ENCODE assay signal across 8 cellular contexts in genomic region chr5:119452060-119452372, GRCh38. TPM values are rescaled to one million over a fixed set of nuclear protein-coding genes. Genes with fewer than 3 reads are reported as not detected.
DNase-seq lines count a peak whose midpoint lies in the region; ATAC-seq and TF ChIP-seq lines count a peak whose summit lies in the region.

No MANE protein-coding gene starts in this region.

- no peak for ATAC-seq in GM18873 (IDR thresholded peaks at IDR 0.05; ENCODE audit: low FRiP score, unreplicated experiment)

- in situ Hi-C loops in mammary epithelial cell (cut with MboI; ENCODE audit: low sequenced_read_pairs in 2 of 2) = loop anchor here in 1 of 2 donors (25.0 kb wide), 1 partner anchor 285 kb away; no protein-coding TSS in a partner anchor

- WGBS in mammary epithelial cell (ENCODE audit: low coverage, missing lambda C conversion rate) = 33% methylated on average over 4 of the region's 6 CpGs

- dilution Hi-C loops in mammary epithelial cell (cut with HindIII; ENCODE audit: low sequenced_read_pairs) = no loop called here

- H3K4me3 ChIP-seq in ACC112 (ENCODE audit: low read depth, low read length) (peak overlapping the region; percentile 90), HL-60 (replicated peaks; ENCODE audit: insufficient read depth, low read length) (no peak overlapping the region; the same call in 1 of the 2 replicates), mammary epithelial cell (replicated peaks in 1 of 3; ENCODE audit: insufficient read depth in 1 of 3, low read depth in 2 of 3, low read length in 3 of 3) (peak overlapping the region; percentile 74 to 88 (median 76)), muscle layer of colon (ENCODE audit: low read depth in 1 of 2, low read length in 2 of 2) (peak overlapping the region; percentile 76 to 87)

- H3K36me3 ChIP-seq in ACC112 (ENCODE audit: insufficient read depth, low read length) (no peaks in the 10 kb centered on the region), mammary epithelial cell (ENCODE audit: insufficient read depth, low read length) (no peaks in the 10 kb centered on the region), muscle layer of colon (ENCODE audit: insufficient read depth, low read length) (no peaks in the 10 kb centered on the region)

- H4K20me1 ChIP-seq in mammary epithelial cell (ENCODE audit: insufficient read depth, low read length) = no peaks in the 10 kb centered on the region

- H3K27me3 ChIP-seq in ACC112 (ENCODE audit: insufficient read depth, low read length) (peaks cover 4% of the 10 kb centered on the region; the same call in 1 of the 2 replicates), HL-60 (ENCODE audit: insufficient read depth, poor library complexity, severe bottlenecking) (no peaks in the 10 kb centered on the region), mammary epithelial cell (ENCODE audit: insufficient read depth, low read length) (no peaks in the 10 kb centered on the region), muscle layer of colon (ENCODE audit: control insufficient read depth in 1 of 2, insufficient read depth in 2 of 2, low read length in 2 of 2) (no peaks in the 10 kb centered on the region)

- intact Hi-C loops in mammary epithelial cell (cut with micrococcal nuclease) = no loop called here

- H3K79me2 ChIP-seq in ACC112 (ENCODE audit: control insufficient read depth, insufficient read depth, low read length, unreplicated experiment) (peaks cover 8% of the 10 kb centered on the region), mammary epithelial cell (ENCODE audit: insufficient read depth, low read length) (peaks cover 24% of the 10 kb centered on the region)

- CTCF ChIA-PET in mammary epithelial cell (lab: Charles Lee; ENCODE audit: low non-redundant PET) = no interaction called here

- DNase-seq in HL-60 (ENCODE audit: low read depth in 1 of 2, low spot score in 1 of 2) (no peak), mammary epithelial cell (no peak), SIG-M5 treated with dmso at 0.1 percent for 504 hours (lab: John Stamatoyannopoulos, UW; ENCODE audit: unreplicated experiment) (no peak), GOT3 (lab: John Stamatoyannopoulos, UW) (no peak), NCI-H146 (lab: John Stamatoyannopoulos, UW) (no peak)

- H3K27ac ChIP-seq in ACC112 (ENCODE audit: low read depth, low read length) = no peak overlapping the region
- H3K27ac ChIP-seq in HL-60 (replicated peaks) = peak overlapping the region; percentile 82
- no peak overlapping the region for H3K27ac ChIP-seq in mammary epithelial cell (ENCODE audit: insufficient read depth, low read depth, low read length)
- no peak overlapping the region for H3K27ac ChIP-seq in muscle layer of colon (ENCODE audit: low read depth, low read length)

- H3K9me3 ChIP-seq in mammary epithelial cell (replicated peaks; ENCODE audit: insufficient read depth, low read length) (no peaks in the 10 kb centered on the region), muscle layer of colon (ENCODE audit: low read length) (no peaks in the 10 kb centered on the region)

- H3K4me1 ChIP-seq in ACC112 (ENCODE audit: control insufficient read depth, insufficient read depth, low read length, unreplicated experiment) (peaks cover 8% of the 10 kb centered on the region), mammary epithelial cell (ENCODE audit: insufficient read depth, low read length) (peaks cover 9% of the 10 kb centered on the region), muscle layer of colon (ENCODE audit: insufficient read depth, low read length) (peaks cover 4% of the 10 kb centered on the region)

- H3K9ac ChIP-seq in mammary epithelial cell (ENCODE audit: insufficient read depth, low read length) = no peak overlapping the region
- peak overlapping the region; percentile 81 for H3K9ac ChIP-seq in muscle layer of colon (ENCODE audit: low read length)

- peak overlapping the region; percentile 97 for H2AFZ ChIP-seq in ACC112 (ENCODE audit: low read length, unreplicated experiment)
- peak overlapping the region; percentile 98 for H2AFZ ChIP-seq in mammary epithelial cell (ENCODE audit: low read depth, low read length)

- no TSS peak for BruUV-seq in mammary epithelial cell (replicated peaks; lab: Mats Ljungman, UMichigan)

- TF ChIP-seq CTCF in HL-60 (IDR thresholded peaks at IDR 0.05; ENCODE audit: insufficient read depth, low read length) = no peak
- TF ChIP-seq CTCF in mammary epithelial cell (conservative IDR thresholded peaks at IDR 0.05 in 1 of 2, IDR thresholded peaks at IDR 0.05 in 1 of 2; ENCODE audit: extremely low read depth in 1 of 2, insufficient read depth in 1 of 2, low read depth in 1 of 2, low read length in 2 of 2) = no peak

- H3K4me2 ChIP-seq in mammary epithelial cell (ENCODE audit: insufficient read depth, low read depth, low read length) = peak overlapping the region; percentile 88

RNA-seq across cellular contexts. Expression of gene HSD17B4, which starts 0.3 kb away (rescaled TPM):
- 100 to 1,000 TPM; 131 to 168 TPM for total RNA-seq in mammary epithelial cell
- polyA plus RNA-seq in mammary epithelial cell = 139 TPM
- polyA minus RNA-seq in mammary epithelial cell = 207 TPM
